ENCODE assay signal across 2 cellular contexts in the genomic region with DNA sequence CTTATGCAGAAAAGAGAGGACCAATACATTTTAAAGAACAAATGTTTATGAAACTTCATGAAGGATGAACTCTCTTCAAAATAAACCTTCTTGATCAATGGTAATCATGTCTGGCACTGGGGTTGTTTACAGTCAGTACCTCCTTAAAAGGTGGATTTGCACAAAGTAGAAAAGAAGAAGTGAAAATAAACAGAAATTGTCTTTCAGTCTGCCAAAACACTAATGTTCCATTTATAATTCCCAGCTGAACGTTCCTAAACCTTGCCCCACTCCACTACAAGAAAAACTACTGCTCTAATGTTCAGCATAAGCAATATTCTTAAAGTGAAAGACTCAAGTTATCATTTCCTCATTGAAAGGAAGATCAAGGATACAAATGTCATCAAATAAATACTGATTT.
A peak's percentile ranks its signal among the peaks of the same experiment; 100 is the strongest.
TF ChIP-seq lines count a peak whose summit lies in the region.

No MANE protein-coding gene starts in this region.

TF ChIP-seq in IMR-90, 13 proteins besides CTCF, POLR2A, EP300 and RAD21:
- TF ChIP-seq RFX5 (IDR thresholded peaks at IDR 0.05; ENCODE audit: low read depth, low read length), result no peak
- TF ChIP-seq MXI1 (IDR thresholded peaks at IDR 0.05; ENCODE audit: borderline replicate concordance, low read depth, low read length), result no peak
- no peak for TF ChIP-seq CEBPB (IDR thresholded peaks at IDR 0.05; ENCODE audit: low read depth, low read length)
- no peak for TF ChIP-seq CHD1 (IDR thresholded peaks at IDR 0.05; ENCODE audit: low read depth, low read length)
- TF ChIP-seq, protein P1, sequence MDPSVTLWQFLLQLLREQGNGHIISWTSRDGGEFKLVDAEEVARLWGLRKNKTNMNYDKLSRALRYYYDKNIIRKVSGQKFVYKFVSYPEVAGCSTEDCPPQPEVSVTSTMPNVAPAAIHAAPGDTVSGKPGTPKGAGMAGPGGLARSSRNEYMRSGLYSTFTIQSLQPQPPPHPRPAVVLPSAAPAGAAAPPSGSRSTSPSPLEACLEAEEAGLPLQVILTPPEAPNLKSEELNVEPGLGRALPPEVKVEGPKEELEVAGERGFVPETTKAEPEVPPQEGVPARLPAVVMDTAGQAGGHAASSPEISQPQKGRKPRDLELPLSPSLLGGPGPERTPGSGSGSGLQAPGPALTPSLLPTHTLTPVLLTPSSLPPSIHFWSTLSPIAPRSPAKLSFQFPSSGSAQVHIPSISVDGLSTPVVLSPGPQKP (IDR thresholded peaks at IDR 0.05; ENCODE audit: borderline replicate concordance, low read depth, low read length), result no peak
- no peak for TF ChIP-seq FOS (IDR thresholded peaks at IDR 0.05; ENCODE audit: low read depth, low read length)
- no peak for TF ChIP-seq BHLHE40 (IDR thresholded peaks at IDR 0.05; ENCODE audit: low read depth, low read length)
- no peak for TF ChIP-seq MAZ (IDR thresholded peaks at IDR 0.05; ENCODE audit: borderline replicate concordance, low read depth, low read length)
- no peak for TF ChIP-seq SMC3 (IDR thresholded peaks at IDR 0.05; ENCODE audit: low read depth, low read length)
- TF ChIP-seq USF2 (IDR thresholded peaks at IDR 0.05; ENCODE audit: low read depth, low read length), result no peak
- no peak for TF ChIP-seq NFE2L2 (IDR thresholded peaks at IDR 0.05; ENCODE audit: low read depth, low read length)
- no peak for TF ChIP-seq MAFK (IDR thresholded peaks at IDR 0.05; ENCODE audit: low read depth, low read length)
- no peak for TF ChIP-seq RCOR1 (IDR thresholded peaks at IDR 0.05; ENCODE audit: insufficient replicate concordance, low read length)

TF ChIP-seq in K562, 482 proteins besides CTCF, POLR2A, EP300 and RAD21:
- TF ChIP-seq RCOR1 (IDR thresholded peaks at IDR 0.05; ENCODE audit: borderline replicate concordance in 1 of 2, low read depth in 2 of 2, low read length in 2 of 2) (no peak), BCL6 (CRISPR knock-in tag; IDR thresholded peaks at IDR 0.05) (no peak), POLR2H (tag; IDR thresholded peaks at IDR 0.05; ENCODE audit: low read depth) (0 out of 2 replicates have a peak, but pooled peaks have one; percentile 17), ZBTB1 (CRISPR knock-in tag; IDR thresholded peaks at IDR 0.05; ENCODE audit: borderline replicate concordance, low read depth) (no peak), CHD2 (IDR thresholded peaks at IDR 0.05; ENCODE audit: low read depth, low read length) (no peak)
